ENCODE assay signal across 8 cellular contexts in the genomic region with DNA sequence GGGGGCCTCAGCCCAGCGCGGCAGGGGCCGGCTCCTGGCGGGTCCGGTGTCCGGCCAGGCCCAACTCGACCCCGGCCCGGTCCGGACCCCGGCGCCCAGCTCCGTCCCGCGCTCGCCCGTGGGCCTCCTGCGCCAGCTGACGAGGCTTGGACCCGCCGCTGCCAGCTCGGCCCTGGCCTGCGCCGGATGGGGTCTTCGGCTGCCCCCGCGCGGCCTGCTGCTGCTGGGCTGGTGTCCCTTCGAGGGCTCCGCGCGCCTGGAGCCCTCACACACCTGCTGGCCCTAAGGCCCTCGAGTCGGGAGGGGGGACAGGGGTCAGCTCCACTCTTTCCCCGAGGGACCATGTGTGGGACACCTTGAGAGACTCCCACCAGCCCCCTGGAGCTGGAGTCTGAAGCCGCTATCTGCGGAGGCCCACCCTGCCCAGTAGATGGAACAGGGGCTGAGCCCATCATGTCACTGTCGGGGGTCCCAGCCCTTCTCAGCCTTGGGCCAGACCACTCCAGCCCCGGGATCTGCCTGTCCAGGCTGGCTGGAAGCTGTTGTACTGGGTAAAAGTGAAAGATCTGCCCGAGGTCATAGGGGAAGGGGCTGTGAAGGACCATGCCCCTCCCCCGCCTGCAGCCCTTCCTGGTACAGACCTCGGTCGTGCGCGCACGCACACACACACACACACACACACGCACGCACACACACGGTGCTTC. TPM values are rescaled to one million over a fixed set of nuclear protein-coding genes. Genes with fewer than 3 reads are reported as not detected.
DNase-seq lines count a peak whose midpoint lies in the region; ATAC-seq, FAIRE-seq and TF ChIP-seq lines count a peak whose summit lies in the region.

No MANE protein-coding gene starts in this region.

- H3K36me3 ChIP-seq in Panc1 (ENCODE audit: control insufficient read depth, insufficient read depth, low read length), result no peaks in the 10 kb centered on the region
- no peaks in the 10 kb centered on the region for H3K36me3 ChIP-seq in neutrophil

- POLR2A ChIA-PET in AG04450 (lab: Yijun Ruan, JAX), result interaction anchor here (1.0 to 6.6 kb wide), 6 partner anchors 61 to 353 kb away, joined by 3 to 46 read pairs (median 5); partner anchors contain the start of gene KCNQ1OT1
- POLR2A ChIA-PET in Panc1 (lab: Charles Lee), result no interaction called here

- TF ChIP-seq CTCF in AG04450 (IDR thresholded peaks at IDR 0.05; ENCODE audit: low read depth, low read length), result 0 out of 2 replicates have a peak, but pooled peaks have one; percentile 7
- TF ChIP-seq CTCF in Panc1 (IDR thresholded peaks at IDR 0.05), result peak; percentile 58
- TF ChIP-seq CTCF in epithelial cell of proximal tubule (conservative IDR thresholded peaks at IDR 0.05; ENCODE audit: low read depth, low read length), result peak; percentile 4
- TF ChIP-seq CTCF in neutrophil (IDR thresholded peaks at IDR 0.05), result no peak

- CTCF ChIA-PET in AG04450 (lab: Charles Lee) (interaction anchor here (11.7 kb wide), 1 partner anchor 353 kb away, joined by 403 read pairs; no protein-coding TSS in a partner anchor), Panc1 (lab: Charles Lee) (interaction anchor here (8.1 kb wide), 1 partner anchor 354 kb away, joined by 132 read pairs; no protein-coding TSS in a partner anchor)

- H3K4me1 ChIP-seq in Panc1 (ENCODE audit: control insufficient read depth, insufficient read depth, low read length), result peaks cover 6% of the 10 kb centered on the region
- H3K4me1 ChIP-seq in neutrophil (ENCODE audit: control insufficient read depth in 1 of 2, insufficient read depth in 1 of 2, low read depth in 1 of 2, low read length in 1 of 2), result peaks cover 21 to 31% of the 10 kb centered on the region in 2 experiments

- BruUV-seq in Panc1 (replicated peaks; lab: Mats Ljungman, UMichigan), result no TSS peak

- ATAC-seq in GM18909 (IDR thresholded peaks at IDR 0.05; ENCODE audit: poor library complexity, unreplicated experiment) (peak; percentile 2), Panc1 (peak; percentile 5), GM18505 (IDR thresholded peaks at IDR 0.05; ENCODE audit: unreplicated experiment) (no peak)

- TF ChIP-seq POLR2A in GM18505 (IDR thresholded peaks at IDR 0.05; ENCODE audit: borderline replicate concordance, extremely low read depth, insufficient read depth, insufficient read length), result no peak

- in situ Hi-C loops in Panc1 (cut with HindIII; ENCODE audit: low pct_unique_long_range_greater_than_20kb, low sequenced_read_pairs), result no loop called here

- H3K4me3 ChIP-seq in AG04450 (ENCODE audit: low read depth, low read length), result peak overlapping the region; percentile 7; the same call in 1 of the 2 replicates
- peak overlapping the region; percentile 31 to 34 for H3K4me3 ChIP-seq in Panc1 (ENCODE audit: low read depth in 2 of 2, low read length in 2 of 2)
- H3K4me3 ChIP-seq in epithelial cell of proximal tubule (ENCODE audit: low read depth, low read length), result peak overlapping the region; percentile 19
- peak overlapping the region; percentile 50 to 96 for H3K4me3 ChIP-seq in neutrophil (ENCODE audit: low read depth in 1 of 2, low read length in 1 of 2)

- no peak for FAIRE-seq in urothelium cell line (lab: Jason Lieb, UNC)

- no peaks in the 10 kb centered on the region; the same call in 1 of the 2 replicates for H3K9me3 ChIP-seq in AG04450 (ENCODE audit: control insufficient read depth, insufficient read depth, low read length)
- no peaks in the 10 kb centered on the region for H3K9me3 ChIP-seq in Panc1 (ENCODE audit: control insufficient read depth, insufficient read depth, low read depth, low read length)
- H3K9me3 ChIP-seq in neutrophil, result no peaks in the 10 kb centered on the region

- H3K27me3 ChIP-seq in AG04450 (ENCODE audit: control insufficient read depth, insufficient read depth, low read length), result peaks cover 9% of the 10 kb centered on the region
- no peaks in the 10 kb centered on the region for H3K27me3 ChIP-seq in Panc1 (ENCODE audit: control insufficient read depth, insufficient read depth, low read length)
- H3K27me3 ChIP-seq in neutrophil, result peaks cover 88% of the 10 kb centered on the region

- H3K27ac ChIP-seq in AG04450 (ENCODE audit: low read depth, low read length) (no peak overlapping the region), Panc1 (ENCODE audit: low read length) (no peak overlapping the region), neutrophil (peak overlapping the region; percentile 11)

- intact Hi-C loops in Panc1 (cut with micrococcal nuclease; ENCODE audit: unreplicated experiment), result loop anchor here (5.0 to 10.0 kb wide), 2 partner anchors 192 to 459 kb away; partner anchors contain the start of gene KCNQ1OT1

- DNase-seq in AG04450 (ENCODE audit: low read depth, low spot score) (no peak), Panc1 (ENCODE audit: low read depth, low spot score) (no peak), epithelial cell of proximal tubule (ENCODE audit: low read depth) (no peak), urothelium cell line (ENCODE audit: low spot score) (no peak), hepatic stellate cell (ENCODE audit: low spot score) (no peak)

RNA-seq across cellular contexts. Expression of gene CDKN1C, which starts 0.8 kb away (rescaled TPM):
- polyA plus RNA-seq in AG04450 (2011; rRNA removed), result 6.3 and 8.1 TPM in 2 replicates
- polyA minus RNA-seq in AG04450 (2011; rRNA and poly(A)+ RNA removed), result 1.8 and 4.0 TPM in 2 replicates
- total RNA-seq in Panc1 (2021; ENCODE audit: unreplicated experiment), result 4.6 TPM
- polyA plus RNA-seq in Panc1 (2012; ENCODE audit: insufficient read length), result 10.9 TPM
- total RNA-seq in epithelial cell of proximal tubule, result 12.7 and 27.7 TPM in 2 replicates

RNA-seq across cellular contexts. Expression of gene PHLDA2, which starts 42.9 kb away (rescaled TPM):
- polyA plus RNA-seq in AG04450 (2011; rRNA removed), result 9.6 and 14.4 TPM in 2 replicates
- polyA minus RNA-seq in AG04450 (2011; rRNA and poly(A)+ RNA removed), result 3.2 and 3.6 TPM in 2 replicates
- total RNA-seq in Panc1 (2021; ENCODE audit: unreplicated experiment) (195 TPM), epithelial cell of proximal tubule (63.1 and 97.2 TPM in 2 replicates)
- 286 TPM for polyA plus RNA-seq in Panc1 (2012; ENCODE audit: insufficient read length)

Comparison
In these comparisons a context has a peak if more than half of its experiments do, and no peak if none do; other contexts are left out.
1. H3K4me3 ChIP-seq: peak in every context shown above with its lines; median percentile 73 in neutrophil; 32 in Panc1; 19 in epithelial cell of proximal tubule; 7 in AG04450.